8 cellular contexts compared by ENCODE assay signal in genomic region chr3:98522538-98523281, GRCh38. TPM values are rescaled to one million over a fixed set of nuclear protein-coding genes. Genes with fewer than 3 reads are reported as not detected.
DNase-seq lines count a peak whose midpoint lies in the region; ATAC-seq and TF ChIP-seq lines count a peak whose summit lies in the region.

Gene CLDND1, minus strand, starts transcription at chr3:98522902. Its CDS starts 1,478 bp downstream, at chr3:98521424.

- 1% methylated on average over 22 of the region's 63 CpGs for WGBS in mammary epithelial cell (ENCODE audit: low coverage, missing lambda C conversion rate)

- no peaks in the 10 kb centered on the region for H4K20me1 ChIP-seq in mammary epithelial cell (ENCODE audit: insufficient read depth, low read length)

- DNase-seq in ACHN = peak; percentile 95
- peak; percentile 93 for DNase-seq in NCI-H2227 (lab: John Stamatoyannopoulos, UW; ENCODE audit: unreplicated experiment)
- DNase-seq in WERI-Rb-1 = peak; percentile 96
- peak; percentile 98 for DNase-seq in mammary epithelial cell

- TSS peak; percentile 61 for BruUV-seq in mammary epithelial cell (replicated peaks; lab: Mats Ljungman, UMichigan)

- H3K27ac ChIP-seq in WERI-Rb-1 (peak within 1 kb of the TSS; percentile 80), mammary epithelial cell (ENCODE audit: insufficient read depth, low read depth, low read length) (peak within 1 kb of the TSS; percentile 97), iPS-20b (ENCODE audit: low read length) (peak within 1 kb of the TSS; percentile 93), skin epidermis (peak within 1 kb of the TSS; percentile 76 to 99 (median 96))

- peak within 1 kb of the TSS; percentile 87 for H2AFZ ChIP-seq in mammary epithelial cell (ENCODE audit: low read depth, low read length)

- in situ Hi-C loops in ACHN (cut with HindIII; ENCODE audit: low pct_ligation_motif_present, low pct_unique_long_range_greater_than_20kb, low sequenced_read_pairs) = no loop called here
- in situ Hi-C loops in mammary epithelial cell (cut with MboI; ENCODE audit: low sequenced_read_pairs in 2 of 2) = no loop called here

- intact Hi-C loops in mammary epithelial cell (cut with micrococcal nuclease) = loop anchor here (1.0 to 5.0 kb wide), 5 partner anchors 9 to 178 kb away; partner anchors contain the start of gene CPOX

- dilution Hi-C loops in mammary epithelial cell (cut with HindIII; ENCODE audit: low sequenced_read_pairs) = no loop called here

- ATAC-seq in GM18873 (IDR thresholded peaks at IDR 0.05; ENCODE audit: low FRiP score, unreplicated experiment) (peak; percentile 79), HG03139 (IDR thresholded peaks at IDR 0.05; ENCODE audit: unreplicated experiment) (peak; percentile 81)

- no peak for TF ChIP-seq CTCF in WERI-Rb-1 (IDR thresholded peaks at IDR 0.05; ENCODE audit: low read depth, low read length)
- TF ChIP-seq CTCF in mammary epithelial cell (conservative IDR thresholded peaks at IDR 0.05 in 1 of 2, IDR thresholded peaks at IDR 0.05 in 1 of 2; ENCODE audit: extremely low read depth in 1 of 2, insufficient read depth in 1 of 2, low read depth in 1 of 2, low read length in 2 of 2) = no peak

- H3K4me3 ChIP-seq in WERI-Rb-1 (ENCODE audit: low read depth, low read length) (peak within 1 kb of the TSS; percentile 99), mammary epithelial cell (replicated peaks in 1 of 3; ENCODE audit: insufficient read depth in 1 of 3, low read depth in 2 of 3, low read length in 3 of 3) (peak within 1 kb of the TSS; percentile 91 to 94 (median 93)), iPS-20b (ENCODE audit: low read length) (peak within 1 kb of the TSS; percentile 88), skin epidermis (peak within 1 kb of the TSS; percentile 67 to 99 (median 85))

- H3K36me3 ChIP-seq in WERI-Rb-1 = peaks cover 30% of the 10 kb centered on the region
- H3K36me3 ChIP-seq in mammary epithelial cell (ENCODE audit: insufficient read depth, low read length) = peaks cover 14% of the 10 kb centered on the region
- H3K36me3 ChIP-seq in iPS-20b (ENCODE audit: insufficient read depth, low read depth, low read length) = peaks cover 35% of the 10 kb centered on the region

- H3K27me3 ChIP-seq in WERI-Rb-1 (ENCODE audit: insufficient read depth, low read depth, severe bottlenecking) (no peaks in the 10 kb centered on the region), mammary epithelial cell (ENCODE audit: insufficient read depth, low read length) (no peaks in the 10 kb centered on the region), iPS-20b (ENCODE audit: insufficient read depth, low read length) (no peaks in the 10 kb centered on the region)

- H3K9me3 ChIP-seq in WERI-Rb-1 (ENCODE audit: severe bottlenecking) (no peaks in the 10 kb centered on the region), mammary epithelial cell (replicated peaks; ENCODE audit: insufficient read depth, low read length) (no peaks in the 10 kb centered on the region), iPS-20b (ENCODE audit: insufficient read depth, low read depth, low read length) (no peaks in the 10 kb centered on the region)

- H3K4me2 ChIP-seq in mammary epithelial cell (ENCODE audit: insufficient read depth, low read depth, low read length) = peak within 1 kb of the TSS; percentile 92

- CTCF ChIA-PET in mammary epithelial cell (lab: Charles Lee; ENCODE audit: low non-redundant PET) = interaction anchor here (0.6 kb wide), 1 partner anchor 446 kb away, joined by 7 read pairs; no protein-coding TSS in a partner anchor

- H3K9ac ChIP-seq in mammary epithelial cell (ENCODE audit: insufficient read depth, low read length) (peak within 1 kb of the TSS; percentile 94), iPS-20b (ENCODE audit: low read depth, low read length) (peak within 1 kb of the TSS; percentile 92)

- H3K79me2 ChIP-seq in mammary epithelial cell (ENCODE audit: insufficient read depth, low read length) = peaks cover 46% of the 10 kb centered on the region

- H3K4me1 ChIP-seq in mammary epithelial cell (ENCODE audit: insufficient read depth, low read length) (peaks cover 16% of the 10 kb centered on the region), iPS-20b (ENCODE audit: insufficient read depth, low read length) (peaks cover 4% of the 10 kb centered on the region)

RNA-seq across cellular contexts. Expression of gene CLDND1, which starts in this region (rescaled TPM):
- total RNA-seq in mammary epithelial cell = 10 to 100 TPM; 76.9 to 90.0 TPM
- polyA plus RNA-seq in mammary epithelial cell = 72.5 TPM
- 43.8 TPM for polyA minus RNA-seq in mammary epithelial cell

Comparison
In these comparisons a context has a peak if more than half of its experiments do, and no peak if none do; other contexts are left out.
1. Peak in every context shown above with its lines: DNase-seq, ATAC-seq, H3K4me3 ChIP-seq and H3K27ac ChIP-seq.